ENCODE assay signal across 21 cellular contexts in the genomic region with DNA sequence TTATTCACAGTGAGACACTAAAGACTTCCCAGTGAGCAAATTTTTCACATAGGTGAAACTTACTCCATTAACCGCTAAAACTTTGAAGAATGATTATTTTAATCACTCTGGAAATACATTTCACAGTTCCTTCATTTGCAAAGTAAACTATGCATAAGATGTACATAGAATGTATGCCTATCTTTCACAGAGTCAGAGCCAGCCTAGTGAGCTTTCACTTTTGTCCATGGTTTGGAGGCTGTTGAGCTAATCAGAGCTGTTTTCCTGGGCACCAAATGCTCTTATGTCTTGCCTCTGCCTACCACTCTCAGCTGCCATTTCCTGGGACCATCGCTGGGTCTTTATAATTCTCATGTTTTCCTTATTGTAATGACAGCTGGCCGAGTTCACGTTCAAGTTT.
"Had no signal": no experiment of that assay in that cellular context is flagged by ENCODE, and none has a peak within 500 bp of the region (broad histone marks: within the 10 kb centered on the region; RNA-seq: fewer than 3 reads in every experiment).

No MANE protein-coding gene starts in this region.

- H3K9me3 Mint-ChIP-seq: natural killer cell treated with Interleukin-12 subunit alpha and Interleukin-12 subunit beta and Interleukin-15 and Interleukin-18, amount 100 ng/mL, for 72 hours; neural progenitor cell had no signal

- H3K27me3 ChIP-seq: esophagus squamous epithelium, gastroesophageal sphincter, neural progenitor cell, ovary, stomach had no signal

- H3K27me3 Mint-ChIP-seq: natural killer cell treated with Interleukin-12 subunit alpha and Interleukin-12 subunit beta and Interleukin-15 and Interleukin-18, amount 100 ng/mL, for 72 hours had no signal

- DNase-seq: dermis blood vessel endothelial cell; esophagus squamous epithelium; foreskin fibroblast; glutamatergic neuron; islet precursor cell; mammary epithelial cell; mucosa of descending colon; nucleus accumbens; ovary; right cardiac atrium; small intestine; stimulated activated CD4-positive, alpha-beta T cell treated with anti-CD3 and anti-CD28 coated beads, Interleukin-12 subunit alpha, Interleukin-12 subunit beta, amount 100 ng/mL, for 4 hours; stomach; substantia nigra; trophoblast cell had no signal

- H3K36me3 ChIP-seq: esophagus squamous epithelium, gastroesophageal sphincter, neural progenitor cell, ovary, stomach, thoracic aorta had no signal

- ATAC-seq: gastroesophageal sphincter; left lobe of liver; mucosa of descending colon; natural killer cell treated with Interleukin-12 subunit alpha and Interleukin-12 subunit beta and Interleukin-15 and Interleukin-18, amount 100 ng/mL, for 72 hours; right cardiac atrium had no signal

- H3K4me3 Mint-ChIP-seq: natural killer cell treated with Interleukin-12 subunit alpha and Interleukin-12 subunit beta and Interleukin-15 and Interleukin-18, amount 100 ng/mL, for 72 hours; neural progenitor cell had no signal

- H3K4me3 ChIP-seq: esophagus squamous epithelium, gastroesophageal sphincter, mucosa of descending colon, neural progenitor cell, ovary, stomach, thoracic aorta had no signal

- H3K36me3 Mint-ChIP-seq: natural killer cell treated with Interleukin-12 subunit alpha and Interleukin-12 subunit beta and Interleukin-15 and Interleukin-18, amount 100 ng/mL, for 72 hours; neural progenitor cell had no signal

- H3K27ac Mint-ChIP-seq: natural killer cell treated with Interleukin-12 subunit alpha and Interleukin-12 subunit beta and Interleukin-15 and Interleukin-18, amount 100 ng/mL, for 72 hours; neural progenitor cell; progenitor cell of endocrine pancreas had no signal
